Comparison of ENCODE assay signal across 13 cellular contexts in the genomic region with DNA sequence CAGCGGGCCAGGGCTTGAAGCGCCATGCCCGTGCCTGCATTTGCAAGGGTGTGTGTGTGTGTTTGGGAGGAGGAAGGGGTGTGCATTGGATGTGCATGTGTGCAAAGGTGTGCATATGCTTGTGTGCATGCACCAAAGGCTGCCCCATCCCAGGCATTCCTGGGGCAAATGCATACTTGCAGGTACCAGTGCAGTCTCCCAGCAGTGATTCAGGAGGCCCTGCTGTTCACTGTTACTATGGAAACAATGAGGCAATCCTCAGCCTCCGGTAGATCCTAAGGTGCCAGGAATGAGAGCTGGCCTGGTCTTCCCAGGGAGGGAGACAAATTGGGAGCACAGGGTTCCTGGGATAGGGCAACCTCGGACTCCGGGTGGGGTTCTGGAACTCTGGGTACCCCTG. TPM values are rescaled to one million over a fixed set of nuclear protein-coding genes. Genes with fewer than 3 reads are reported as not detected.
A peak's percentile ranks its signal among the peaks of the same experiment; 100 is the strongest.
DNase-seq lines count a peak whose midpoint lies in the region; ATAC-seq and TF ChIP-seq lines count a peak whose summit lies in the region.
"Had no signal": no experiment of that assay in that cellular context is flagged by ENCODE, and none has a peak within 500 bp of the region (broad histone marks: within the 10 kb centered on the region; RNA-seq: fewer than 3 reads in every experiment).

No MANE protein-coding gene starts in this region.

- H3K27ac ChIP-seq in esophagus muscularis mucosa (replicated peaks in 1 of 4), result no peak overlapping the region
- H3K27ac ChIP-seq: cardiac muscle cell had no signal

- in situ Hi-C loops in GM13977 (cut with MboI; ENCODE audit: low pct_unique_long_range_greater_than_20kb, low sequenced_read_pairs, unreplicated experiment), result no loop called here

- H3K4me3 ChIP-seq in esophagus muscularis mucosa, result no peak overlapping the region
- H3K4me3 ChIP-seq: cardiac muscle cell had no signal

- no peaks in the 10 kb centered on the region for H3K36me3 ChIP-seq in esophagus muscularis mucosa
- H3K36me3 ChIP-seq: cardiac muscle cell had no signal

- no peak for TF ChIP-seq EP300 in esophagus muscularis mucosa (IDR thresholded peaks at IDR 0.05)

- TF ChIP-seq CTCF in GM13977 (IDR thresholded peaks at IDR 0.05; ENCODE audit: extremely low read depth, insufficient read depth, missing control alignments) (no peak), esophagus muscularis mucosa (IDR thresholded peaks at IDR 0.05) (no peak)

- H3K27me3 ChIP-seq in esophagus muscularis mucosa, result no peaks in the 10 kb centered on the region
- H3K27me3 ChIP-seq: cardiac muscle cell had no signal

- intact Hi-C loops in esophagus muscularis mucosa (cut with DNase I), result loop anchor here (10.0 kb wide), 3 partner anchors 163 to 353 kb away; partner anchors contain the start of gene AZIN2

- H3K9me3 ChIP-seq in esophagus muscularis mucosa, result no peaks in the 10 kb centered on the region

- peaks cover 18 to 37% (median 26%) of the 10 kb centered on the region in 4 donors for H3K4me1 ChIP-seq in esophagus muscularis mucosa

- DNase-seq in DMS 273 (lab: John Stamatoyannopoulos, UW; ENCODE audit: unreplicated experiment) (peak; percentile 82), GM13977 (ENCODE audit: low spot score) (peak; percentile 24), SW480 (ENCODE audit: low spot score) (peak; percentile 27), iPS-NIHi11 (ENCODE audit: low spot score) (peak; percentile 77), esophagus muscularis mucosa (ENCODE audit: extremely low spot score) (no peak)
- no peak for DNase-seq in stimulated activated CD8-positive, alpha-beta memory T cell treated with anti-CD3 and anti-CD28 coated beads, Interleukin-4, amount 100 ng/mL, for 48 hours
- DNase-seq: kidney glomerular epithelial cell; nephron progenitor cell; SHP77 treated with DMSO at 0.1 percent for 48 hours; stimulated activated CD4-positive, alpha-beta T cell treated with anti-CD3 and anti-CD28 coated beads, Interleukin-15, amount 100 ng/mL, for 24 hours had no signal

- WGBS in esophagus muscularis mucosa, result 82% methylated on average over 3 of the region's 6 CpGs

- ATAC-seq in HG03457 (IDR thresholded peaks at IDR 0.05; ENCODE audit: unreplicated experiment) (no peak), GM19324 (IDR thresholded peaks at IDR 0.05; ENCODE audit: low FRiP score, unreplicated experiment) (no peak)

- no peak for TF ChIP-seq POLR2A in esophagus muscularis mucosa (IDR thresholded peaks at IDR 0.05; ENCODE audit: low read depth)

RNA-seq across cellular contexts. Expression of gene FNDC5, which starts 7.5 kb away (rescaled TPM):
- total RNA-seq in esophagus muscularis mucosa, result 10 to 100 TPM in 2 of 4 donors, 1 to 10 TPM in 2; 5.5 to 17.0 (median 9.8) TPM

RNA-seq across cellular contexts. Expression of gene HPCA, which starts 8.1 kb away (rescaled TPM):
- under 1 TPM in 1 of 4 donors, not detected in 3; 0.23 TPM for total RNA-seq in esophagus muscularis mucosa
- total RNA-seq: cardiac muscle cell had no signal

RNA-seq across cellular contexts. Expression of gene TMEM54, which starts 23.0 kb away (rescaled TPM):
- 100 to 1,000 TPM in 3 of 4 donors, 10 to 100 TPM in 1; 64.6 to 132 (median 118) TPM for total RNA-seq in esophagus muscularis mucosa

Comparison
In these comparisons a context has a peak if more than half of its experiments do, and no peak if none do; other contexts are left out.
1. DNase-seq: peak in DMS 273 (single experiment), GM13977 (single experiment), SW480 (single experiment) and iPS-NIHi11 (single experiment); none in stimulated activated CD8-positive, alpha-beta memory T cell treated with anti-CD3 and anti-CD28 coated beads, Interleukin-4, amount 100 ng/mL, for 48 hours (single experiment) and esophagus muscularis mucosa (single experiment).